In the genomic region with DNA sequence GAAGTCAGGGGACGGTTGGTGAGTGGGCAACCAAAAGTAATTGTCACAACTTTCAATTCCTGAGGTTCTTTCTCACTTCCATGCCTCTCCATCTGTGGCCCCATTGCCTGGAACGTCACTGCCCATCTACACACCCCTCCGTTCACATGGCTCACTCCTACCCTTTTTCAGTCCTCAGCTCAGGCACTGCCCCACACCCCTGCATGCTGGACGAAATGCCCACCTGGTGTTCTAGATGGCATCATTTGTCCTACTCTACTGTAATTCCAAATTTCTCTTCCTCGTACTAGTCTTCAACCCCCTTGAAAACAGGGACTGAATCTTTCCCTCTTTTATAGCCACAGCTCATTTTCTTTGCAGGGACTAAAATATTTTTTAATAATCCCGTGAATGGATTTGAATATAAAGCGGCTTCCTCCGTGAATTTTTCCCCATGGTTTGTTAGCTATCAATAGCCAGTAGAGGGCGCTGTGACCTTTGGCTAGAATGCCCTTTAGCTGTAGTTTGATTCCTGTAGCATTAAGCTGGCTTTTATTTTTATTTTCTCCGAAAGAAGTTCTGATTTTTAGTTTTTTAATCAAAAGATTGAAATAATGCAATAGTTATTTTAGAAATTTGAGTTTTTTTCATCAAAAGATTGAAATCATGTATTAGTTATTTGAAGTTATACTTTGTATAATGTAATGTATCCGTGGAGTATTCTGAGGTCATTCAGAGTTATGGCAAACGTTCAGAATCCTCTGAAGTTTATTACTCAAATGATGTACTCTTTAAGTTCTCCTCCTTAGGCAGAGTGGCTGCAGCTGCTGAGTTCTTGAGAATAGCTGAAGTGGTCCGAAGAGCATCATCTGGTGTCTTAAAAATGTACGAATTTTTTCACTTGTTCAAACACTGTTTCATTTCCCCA, we compare ENCODE assay signal across 8 cellular contexts.
DNase-seq lines count a peak whose midpoint lies in the region; ATAC-seq and TF ChIP-seq lines count a peak whose summit lies in the region.

No MANE protein-coding gene starts in this region.

- no peaks in the 10 kb centered on the region for H3K27me3 ChIP-seq in thyroid gland

- no peak overlapping the region for H3K4me3 Mint-ChIP-seq in mesothelial cell of epicardium

- H3K27ac Mint-ChIP-seq in mesothelial cell of epicardium, result no peak overlapping the region

- TF ChIP-seq POLR2A in thyroid gland (IDR thresholded peaks at IDR 0.05), result no peak

- H3K4me3 ChIP-seq in LNCaP clone FGC (ENCODE audit: low read depth, low read length) (no peak overlapping the region), coronary artery (no peak overlapping the region), thyroid gland (replicated peaks in 1 of 3) (no peak overlapping the region)

- POLR2A ChIA-PET in RWPE1 (lab: Yijun Ruan, JAX; ENCODE audit: low non-redundant PET), result no interaction called here

- WGBS in thyroid gland, 2 donors, result 20 to 26% methylated on average over 14 of the region's 14 CpGs

- H3K36me3 Mint-ChIP-seq in mesothelial cell of epicardium, result no peaks in the 10 kb centered on the region

- peak; percentile 65 for ATAC-seq in GM19043 (IDR thresholded peaks at IDR 0.05; ENCODE audit: low read depth, unreplicated experiment)

- TF ChIP-seq CTCF in LNCaP clone FGC (IDR thresholded peaks at IDR 0.05; ENCODE audit: control insufficient read depth, extremely low read depth, insufficient read depth) (peak; percentile 76), RWPE1 (conservative IDR thresholded peaks at IDR 0.05; ENCODE audit: low read depth) (peak; percentile 98), coronary artery (IDR thresholded peaks at IDR 0.05) (peak; percentile 59), mesothelial cell of epicardium (IDR thresholded peaks at IDR 0.05; ENCODE audit: unreplicated experiment) (peak; percentile 90), thyroid gland (IDR thresholded peaks at IDR 0.05) (peak; percentile 43 to 89 (median 72))

- no peaks in the 10 kb centered on the region for H3K9me3 ChIP-seq in thyroid gland

- intact Hi-C loops in thyroid gland (cut with DNase I), result no loop called here

- H3K9me3 Mint-ChIP-seq in mesothelial cell of epicardium, result no peaks in the 10 kb centered on the region

- DNase-seq in COLO829 (ENCODE audit: low spot score) (peak; percentile 18), LNCaP clone FGC (ENCODE audit: low read depth) (peak; percentile 10), RWPE1 (ENCODE audit: low spot score) (peak; percentile 47), coronary artery (ENCODE audit: low spot score) (no peak), mesothelial cell of epicardium (ENCODE audit: low spot score in 2 of 2, unreplicated experiment in 2 of 2) (peak; percentile 40 to 65), thyroid gland (peak; percentile 52 to 60), mesenteric fat pad (ENCODE audit: low spot score) (no peak)

- H3K4me1 Mint-ChIP-seq in mesothelial cell of epicardium, result peaks cover 11% of the 10 kb centered on the region

- H3K36me3 ChIP-seq in thyroid gland, result no peaks in the 10 kb centered on the region

- no peaks in the 10 kb centered on the region for H3K4me1 ChIP-seq in thyroid gland

- CTCF ChIA-PET in RWPE1 (lab: Yijun Ruan, JAX), result interaction anchor here (0.6 to 1.6 kb wide), 16 partner anchors 10 to 1218 kb away, joined by 3 to 11 read pairs (median 4); no protein-coding TSS in a partner anchor

- H3K27me3 Mint-ChIP-seq in mesothelial cell of epicardium (ENCODE audit: low read depth), result peaks cover 19% of the 10 kb centered on the region

- H3K27ac ChIP-seq in RWPE1 (no peak overlapping the region), coronary artery (no peak overlapping the region), thyroid gland (no peak overlapping the region)

Comparison
In these comparisons a context has a peak if more than half of its experiments do, and no peak if none do; other contexts are left out.
1. DNase-seq: peak in COLO829 (single experiment), LNCaP clone FGC (single experiment), RWPE1 (single experiment), mesothelial cell of epicardium (2 of 2) and thyroid gland (2 of 2); none in coronary artery (single experiment) and mesenteric fat pad (single experiment).
2. Peak in every context shown above with its lines, with median percentiles within 50 percentile points of each other: CTCF ChIP-seq.